In the genomic region with DNA sequence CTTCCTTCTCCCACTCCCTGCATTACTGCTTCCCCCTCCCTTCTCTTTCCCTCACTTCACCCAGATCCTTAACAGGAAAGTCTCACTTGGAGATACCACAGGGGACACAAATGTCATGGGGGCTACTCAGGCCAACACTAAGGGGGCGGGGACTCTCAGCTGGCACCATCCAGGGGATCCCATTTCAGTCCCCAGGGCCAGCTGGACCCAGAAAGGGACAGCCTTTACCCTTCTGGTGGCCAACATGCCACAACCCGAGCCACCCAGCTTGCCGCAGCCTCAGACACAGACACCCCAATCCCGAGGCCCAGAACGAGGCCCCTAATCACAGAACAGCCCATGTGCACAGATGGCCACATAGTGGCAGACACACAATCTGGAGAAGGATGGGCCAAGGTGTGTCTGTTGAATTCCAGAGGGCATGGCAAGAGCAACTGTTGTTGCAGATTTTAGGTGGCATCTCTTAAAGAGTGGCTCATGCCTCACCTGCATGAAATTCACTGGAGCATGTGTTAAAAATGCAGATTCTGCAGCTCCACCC, we compare ENCODE assay signal across 18 cellular contexts. TPM values are rescaled to one million over a fixed set of nuclear protein-coding genes. Genes with fewer than 3 reads are reported as not detected.
DNase-seq lines count a peak whose midpoint lies in the region; ATAC-seq and TF ChIP-seq lines count a peak whose summit lies in the region.
"Had no signal": no experiment of that assay in that cellular context is flagged by ENCODE, and none has a peak within 500 bp of the region (broad histone marks: within the 10 kb centered on the region; RNA-seq: fewer than 3 reads in every experiment).

No MANE protein-coding gene starts in this region.

- H3K27me3 ChIP-seq in rectal smooth muscle tissue (ENCODE audit: control insufficient read depth, insufficient read depth, low read length) = no peaks in the 10 kb centered on the region

- peak overlapping the region; percentile 56 for H3K27ac Mint-ChIP-seq in T-helper 2 cell treated with Interferon-gamma antibody and Interleukin-4, amounts not matched to agents 5 μg/mL and 100 μg/mL, for 36 hours
- peak overlapping the region; percentile 67 for H3K27ac Mint-ChIP-seq in T-helper 17 cell
- peak overlapping the region; percentile 51 to 96 for H3K27ac Mint-ChIP-seq in effector memory CD8-positive, alpha-beta T cell
- H3K27ac Mint-ChIP-seq in mesothelial cell of epicardium = no peak overlapping the region
- H3K27ac Mint-ChIP-seq: nephron had no signal

- H3K36me3 ChIP-seq in rectal smooth muscle tissue (ENCODE audit: control insufficient read depth, insufficient read depth, low read length) = peaks cover 26% of the 10 kb centered on the region

- H3K9me3 ChIP-seq in T-helper 17 cell (ENCODE audit: control insufficient read depth, low read length, poor library complexity, severe bottlenecking) = no peaks in the 10 kb centered on the region

- peaks cover 66% of the 10 kb centered on the region for H3K36me3 Mint-ChIP-seq in T-helper 2 cell treated with Interferon-gamma antibody and Interleukin-4, amounts not matched to agents 5 μg/mL and 100 μg/mL, for 36 hours (ENCODE audit: low read depth)
- H3K36me3 Mint-ChIP-seq in T-helper 17 cell (ENCODE audit: low read depth) (peaks cover 3% of the 10 kb centered on the region), mesothelial cell of epicardium (peaks cover 5% of the 10 kb centered on the region)
- H3K36me3 Mint-ChIP-seq in effector memory CD8-positive, alpha-beta T cell (ENCODE audit: insufficient read depth) = peaks cover 22% of the 10 kb centered on the region

- H3K4me1 Mint-ChIP-seq in T-helper 2 cell treated with Interferon-gamma antibody and Interleukin-4, amounts not matched to agents 5 μg/mL and 100 μg/mL, for 36 hours (ENCODE audit: low read depth) = peaks cover 78% of the 10 kb centered on the region
- H3K4me1 Mint-ChIP-seq in T-helper 17 cell = peaks cover 80% of the 10 kb centered on the region
- H3K4me1 Mint-ChIP-seq in effector memory CD8-positive, alpha-beta T cell (ENCODE audit: low read depth in 2 of 2) = peaks cover 78 to 79% of the 10 kb centered on the region in 2 donors
- peaks cover 12% of the 10 kb centered on the region for H3K4me1 Mint-ChIP-seq in mesothelial cell of epicardium

- no peak for ATAC-seq in T-helper 17 cell
- ATAC-seq in effector memory CD8-positive, alpha-beta T cell (replicated peaks) = no peak

- peaks cover 41% of the 10 kb centered on the region for H3K4me1 ChIP-seq in rectal smooth muscle tissue (ENCODE audit: control insufficient read depth, insufficient read depth, low read length)

- DNase-seq in T-helper 2 cell treated with Interferon-gamma antibody and Interleukin-4, amounts not matched to agents 5 μg/mL and 100 μg/mL, for 36 hours (ENCODE audit: low spot score) = no peak
- DNase-seq in T-helper 2 cell (no peak), T-helper 17 cell (no peak), NCI-H526 (lab: John Stamatoyannopoulos, UW) (no peak), mesothelial cell of epicardium (ENCODE audit: low spot score in 2 of 2, unreplicated experiment in 2 of 2) (no peak)
- no peak for DNase-seq in effector memory CD8-positive, alpha-beta T cell
- no peak for DNase-seq in stimulated activated CD4-positive, alpha-beta T cell treated with anti-CD3 and anti-CD28 coated beads, Interleukin-4, amount 100 ng/mL, for 4 hours
- DNase-seq: 8988T; DND-41; foreskin fibroblast; NCI-H146; NCI-H446 treated with DMSO at 0.1 percent for 48 hours; SIG-M5; stimulated activated CD4-positive, alpha-beta T cell treated with anti-CD3 and anti-CD28 coated beads, Interleukin-1b, Interleukin-23, amount 100 ng/mL, for 48 hours; trophoblast cell had no signal

- H3K27me3 Mint-ChIP-seq in T-helper 2 cell treated with Interferon-gamma antibody and Interleukin-4, amounts not matched to agents 5 μg/mL and 100 μg/mL, for 36 hours (ENCODE audit: low read depth) = no peaks in the 10 kb centered on the region
- H3K27me3 Mint-ChIP-seq in T-helper 17 cell = no peaks in the 10 kb centered on the region
- H3K27me3 Mint-ChIP-seq in effector memory CD8-positive, alpha-beta T cell = no peaks in the 10 kb centered on the region
- H3K27me3 Mint-ChIP-seq in mesothelial cell of epicardium (ENCODE audit: low read depth) = no peaks in the 10 kb centered on the region

- H3K27ac ChIP-seq in rectal smooth muscle tissue (ENCODE audit: low read depth, low read length) = peak overlapping the region; percentile 33

- no peak overlapping the region for H3K4me3 ChIP-seq in rectal smooth muscle tissue (ENCODE audit: low read length)

- H3K9ac ChIP-seq in rectal smooth muscle tissue (ENCODE audit: low read length) = no peak overlapping the region

- TF ChIP-seq CTCF in mesothelial cell of epicardium (IDR thresholded peaks at IDR 0.05; ENCODE audit: unreplicated experiment) = no peak

- H3K4me3 Mint-ChIP-seq in T-helper 2 cell treated with Interferon-gamma antibody and Interleukin-4, amounts not matched to agents 5 μg/mL and 100 μg/mL, for 36 hours = no peak overlapping the region
- H3K4me3 Mint-ChIP-seq in T-helper 17 cell (no peak overlapping the region), mesothelial cell of epicardium (no peak overlapping the region)
- no peak overlapping the region for H3K4me3 Mint-ChIP-seq in effector memory CD8-positive, alpha-beta T cell
- H3K4me3 Mint-ChIP-seq: nephron had no signal

- no peaks in the 10 kb centered on the region for H3K9me3 Mint-ChIP-seq in T-helper 2 cell treated with Interferon-gamma antibody and Interleukin-4, amounts not matched to agents 5 μg/mL and 100 μg/mL, for 36 hours
- H3K9me3 Mint-ChIP-seq in effector memory CD8-positive, alpha-beta T cell = no peaks in the 10 kb centered on the region
- H3K9me3 Mint-ChIP-seq in mesothelial cell of epicardium = no peaks in the 10 kb centered on the region
- H3K9me3 Mint-ChIP-seq: CD14-positive monocyte, nephron had no signal

RNA-seq across cellular contexts. Expression of a gene that starts 5.6 kb away (rescaled TPM):
- total RNA-seq in T-helper 17 cell (10 to 100 TPM; 52.6 to 59.6 TPM), mesothelial cell of epicardium (27.3 to 28.3 TPM (median 27.8 TPM) in 3 replicates)

RNA-seq across cellular contexts. Expression of a gene that starts 42.2 kb away (rescaled TPM):
- total RNA-seq in T-helper 17 cell (under 1 TPM in 1 of 2 donors, not detected in 1; 0.42 TPM), mesothelial cell of epicardium (3.4 to 5.1 TPM (median 4.7 TPM) in 3 replicates)

RNA-seq across cellular contexts. Expression of a gene that starts 57.3 kb away (rescaled TPM):
- total RNA-seq in T-helper 17 cell (10 to 100 TPM; 80.6 to 80.9 TPM), mesothelial cell of epicardium (37.2 to 40.8 TPM (median 38.7 TPM) in 3 replicates)
